ENCODE assay signal across 4 cellular contexts in the genomic region with DNA sequence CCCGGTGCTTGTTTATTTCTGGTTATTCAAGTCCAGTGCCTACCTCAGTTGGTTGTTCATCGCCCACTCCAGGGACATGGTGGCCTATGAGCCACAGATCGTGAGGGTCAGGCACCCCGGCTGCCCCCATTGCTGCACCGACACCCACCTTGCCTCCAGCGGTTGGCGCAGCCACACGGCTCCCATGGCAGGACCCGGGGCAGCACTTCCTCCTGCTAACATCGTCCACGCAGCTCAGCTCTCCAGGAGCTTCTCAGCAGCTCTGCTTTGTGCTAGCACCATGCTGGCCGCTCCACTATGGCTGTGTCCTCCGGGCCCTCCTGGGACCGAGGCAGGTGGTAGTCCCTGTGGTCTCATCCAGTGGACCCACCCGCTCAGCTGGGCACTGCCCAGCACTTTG. TPM values are rescaled to one million over a fixed set of nuclear protein-coding genes. Genes with fewer than 3 reads are reported as not detected.
"Had no signal": no experiment of that assay in that cellular context is flagged by ENCODE, and none has a peak within 500 bp of the region (broad histone marks: within the 10 kb centered on the region; RNA-seq: fewer than 3 reads in every experiment).

No MANE protein-coding gene starts in this region.

- ATAC-seq: GM12878 had no signal

- DNase-seq: GDM1, GF-D8 had no signal

- H3K4me3 ChIP-seq: GM12878 had no signal

RNA-seq across cellular contexts. Expression of a gene that starts 17.1 kb away (rescaled TPM):
- total RNA-seq: GM12878 had no signal
- polyA plus RNA-seq: GM12878 had no signal

RNA-seq across cellular contexts. Expression of a gene that starts 32.7 kb away (rescaled TPM):
- total RNA-seq: G401, GM12878 had no signal
